Comparison of ENCODE assay signal across 9 cellular contexts in the genomic region with DNA sequence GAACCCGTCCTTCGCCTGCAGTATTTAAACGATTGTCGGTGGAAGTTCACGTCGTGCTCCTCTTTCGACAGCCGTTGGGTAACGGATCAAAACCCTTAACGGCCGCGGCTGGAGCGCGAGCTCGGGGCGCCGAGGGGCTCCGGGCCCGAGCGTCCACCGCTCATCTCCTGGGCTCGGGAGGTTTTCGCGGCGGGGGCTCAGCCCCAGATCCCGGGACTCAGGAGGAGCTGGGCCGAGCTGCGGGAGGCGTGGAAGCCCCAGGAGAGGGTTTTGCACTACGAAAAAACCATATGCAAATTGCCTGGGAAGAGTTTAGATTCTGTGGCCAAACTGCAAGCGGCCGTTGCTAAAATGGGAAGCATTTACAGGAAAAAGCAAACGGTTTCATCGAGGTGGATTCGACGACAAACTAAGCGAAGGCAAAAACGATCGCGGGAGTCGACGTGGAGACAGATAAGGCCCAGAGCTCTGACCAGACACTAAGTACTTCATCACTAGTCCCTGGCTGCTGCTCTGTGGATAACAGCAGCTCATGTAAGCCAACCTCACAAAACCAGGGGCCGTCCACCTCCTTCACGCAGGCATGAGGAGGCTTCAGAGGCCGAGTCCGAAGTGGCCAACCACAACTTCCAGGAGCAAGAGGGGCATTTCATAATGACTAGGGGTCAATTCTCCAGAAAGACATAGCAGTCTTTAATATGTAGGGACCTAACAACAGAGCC.
DNase-seq lines count a peak whose midpoint lies in the region; ATAC-seq and TF ChIP-seq lines count a peak whose summit lies in the region.
"Had no signal": no experiment of that assay in that cellular context is flagged by ENCODE, and none has a peak within 500 bp of the region (broad histone marks: within the 10 kb centered on the region; RNA-seq: fewer than 3 reads in every experiment).

No MANE protein-coding gene starts in this region.

- H3K4me3 ChIP-seq in neural progenitor cell (peak overlapping the region; percentile 18), aorta (ENCODE audit: low read length in 2 of 2) (peak overlapping the region; percentile 4 to 14), HAP-1 (no peak overlapping the region)

- H3K9me3 ChIP-seq in neural progenitor cell (ENCODE audit: low read depth), result no peaks in the 10 kb centered on the region
- peaks cover 1% of the 10 kb centered on the region for H3K9me3 ChIP-seq in aorta (ENCODE audit: control insufficient read depth, low read length)
- H3K9me3 ChIP-seq in HAP-1, result no peaks in the 10 kb centered on the region

- H3K36me3 Mint-ChIP-seq in stimulated activated naive CD8-positive, alpha-beta T cell treated with anti-CD3 and anti-CD28 coated beads, Interleukin-15, Interleukin-2, amounts not matched to agents 100 ng/mL and 50 ng/mL, for 24 hours (ENCODE audit: low read depth), result no peaks in the 10 kb centered on the region
- peaks cover 8% of the 10 kb centered on the region for H3K36me3 Mint-ChIP-seq in glutamatergic neuron (ENCODE audit: unreplicated experiment)
- H3K36me3 Mint-ChIP-seq in neural progenitor cell, result no peaks in the 10 kb centered on the region

- H3K27ac ChIP-seq in neural progenitor cell (no peak overlapping the region), aorta (ENCODE audit: low read depth in 1 of 2, low read length in 2 of 2) (no peak overlapping the region)
- H3K27ac ChIP-seq: HL-60 had no signal

- H3K27me3 ChIP-seq in neural progenitor cell (peaks cover 37% of the 10 kb centered on the region), aorta (ENCODE audit: control insufficient read depth in 1 of 2, insufficient read depth in 2 of 2, low read length in 1 of 2) (no peaks in the 10 kb centered on the region), HAP-1 (ENCODE audit: low read depth) (no peaks in the 10 kb centered on the region)

- H3K4me1 Mint-ChIP-seq in stimulated activated naive CD8-positive, alpha-beta T cell treated with anti-CD3 and anti-CD28 coated beads, Interleukin-15, Interleukin-2, amounts not matched to agents 100 ng/mL and 50 ng/mL, for 24 hours (ENCODE audit: low read depth), result no peaks in the 10 kb centered on the region
- no peaks in the 10 kb centered on the region for H3K4me1 Mint-ChIP-seq in glutamatergic neuron (ENCODE audit: low read depth, unreplicated experiment)
- H3K4me1 Mint-ChIP-seq in neural progenitor cell, result no peaks in the 10 kb centered on the region

- H3K4me1 ChIP-seq in neural progenitor cell (no peaks in the 10 kb centered on the region), aorta (ENCODE audit: control insufficient read depth in 1 of 2, insufficient read depth in 2 of 2, low read length in 2 of 2) (no peaks in the 10 kb centered on the region), HAP-1 (no peaks in the 10 kb centered on the region)

- no peaks in the 10 kb centered on the region for H3K79me2 ChIP-seq in neural progenitor cell (ENCODE audit: low read depth)

- in situ Hi-C loops in HAP-1 (cut with MboI; ENCODE audit: low sequenced_read_pairs), result no loop called here

- TF ChIP-seq CTCF in glutamatergic neuron (IDR thresholded peaks at IDR 0.05; ENCODE audit: partially characterized antibody, unreplicated experiment), result no peak
- TF ChIP-seq CTCF in neural progenitor cell (IDR thresholded peaks at IDR 0.05), result no peak

- no peaks in the 10 kb centered on the region for H3F3A ChIP-seq in neural progenitor cell (ENCODE audit: low read depth)

- peak overlapping the region; percentile 59 for H3K4me2 ChIP-seq in neural progenitor cell

- no peak overlapping the region for H3K27ac Mint-ChIP-seq in stimulated activated naive CD8-positive, alpha-beta T cell treated with anti-CD3 and anti-CD28 coated beads, Interleukin-15, Interleukin-2, amounts not matched to agents 100 ng/mL and 50 ng/mL, for 24 hours
- H3K27ac Mint-ChIP-seq in glutamatergic neuron (ENCODE audit: unreplicated experiment) (peak overlapping the region; percentile 28), neural progenitor cell (no peak overlapping the region)

- H4K20me1 ChIP-seq in neural progenitor cell (ENCODE audit: low read depth), result no peaks in the 10 kb centered on the region

- no peaks in the 10 kb centered on the region for H3K36me3 ChIP-seq in neural progenitor cell
- no peaks in the 10 kb centered on the region for H3K36me3 ChIP-seq in aorta (ENCODE audit: control insufficient read depth in 1 of 2, insufficient read depth in 2 of 2, low read length in 1 of 2)
- H3K36me3 ChIP-seq in HAP-1 (replicated peaks), result no peaks in the 10 kb centered on the region

- no peak for ATAC-seq in stimulated activated naive CD8-positive, alpha-beta T cell treated with anti-CD3 and anti-CD28 coated beads, Interleukin-15, Interleukin-2, amounts not matched to agents 100 U/mL and 50 U/mL, for 24 hours
- ATAC-seq in aorta (ENCODE audit: low FRiP score), result no peak

- intact Hi-C loops in aorta (cut with DNase I), result no loop called here

- WGBS in aorta, 2 donors, result 11 to 13% methylated on average over 46 of the region's 46 CpGs

- H3K9ac ChIP-seq in neural progenitor cell, result no peak overlapping the region

- peak overlapping the region; percentile 13 for H3K4me3 Mint-ChIP-seq in stimulated activated naive CD8-positive, alpha-beta T cell treated with anti-CD3 and anti-CD28 coated beads, Interleukin-15, Interleukin-2, amounts not matched to agents 100 ng/mL and 50 ng/mL, for 24 hours
- peak overlapping the region; percentile 59 for H3K4me3 Mint-ChIP-seq in glutamatergic neuron (ENCODE audit: unreplicated experiment)
- no peak overlapping the region for H3K4me3 Mint-ChIP-seq in neural progenitor cell

- H3K9me3 Mint-ChIP-seq in stimulated activated naive CD8-positive, alpha-beta T cell treated with anti-CD3 and anti-CD28 coated beads, Interleukin-15, Interleukin-2, amounts not matched to agents 100 ng/mL and 50 ng/mL, for 24 hours, result peaks cover 6% of the 10 kb centered on the region
- H3K9me3 Mint-ChIP-seq in glutamatergic neuron (ENCODE audit: unreplicated experiment) (peaks cover 4% of the 10 kb centered on the region), neural progenitor cell (peaks cover 14% of the 10 kb centered on the region)

- DNase-seq in stimulated activated naive CD8-positive, alpha-beta T cell treated with anti-CD3 and anti-CD28 coated beads, Interleukin-15, Interleukin-2, amounts not matched to agents 100 U/mL and 50 U/mL, for 24 hours, result no peak
- DNase-seq in glutamatergic neuron (no peak), neural progenitor cell (ENCODE audit: low spot score) (peak; percentile 30), aorta (no peak), HAP-1 (ENCODE audit: low spot score in 2 of 2) (no peak), hippocampal formation (lab: John Stamatoyannopoulos, UW) (no peak), NCI-H2171 (lab: John Stamatoyannopoulos, UW) (no peak)

- H3K27me3 Mint-ChIP-seq in stimulated activated naive CD8-positive, alpha-beta T cell treated with anti-CD3 and anti-CD28 coated beads, Interleukin-15, Interleukin-2, amounts not matched to agents 100 ng/mL and 50 ng/mL, for 24 hours, result peaks cover 44% of the 10 kb centered on the region
- H3K27me3 Mint-ChIP-seq in glutamatergic neuron (ENCODE audit: unreplicated experiment) (peaks cover 12% of the 10 kb centered on the region), neural progenitor cell (ENCODE audit: insufficient read depth, low read depth) (peaks cover 7% of the 10 kb centered on the region)

- no peak overlapping the region for H2AFZ ChIP-seq in neural progenitor cell (replicated peaks)
